ENCODE assay signal across 19 cellular contexts in genomic region chr21:38596264-38597042, GRCh38.
DNase-seq lines count a peak whose midpoint lies in the region; ATAC-seq, FAIRE-seq and TF ChIP-seq lines count a peak whose summit lies in the region.
"Had no signal": no experiment of that assay in that cellular context is flagged by ENCODE, and none has a peak within 500 bp of the region (broad histone marks: within the 10 kb centered on the region; RNA-seq: fewer than 3 reads in every experiment).

No MANE protein-coding gene starts in this region.

- no peak overlapping the region for H2AFZ ChIP-seq in mammary epithelial cell (ENCODE audit: low read depth, low read length)
- H2AFZ ChIP-seq in astrocyte (ENCODE audit: low read depth, low read length): no peak overlapping the region

- peak; percentile 20 for FAIRE-seq in astrocyte (lab: Jason Lieb, UNC)
- FAIRE-seq: kidney, TTC549 had no signal

- peaks cover 82% of the 10 kb centered on the region for H3K27me3 Mint-ChIP-seq in MCF 10A (ENCODE audit: insufficient read depth, unreplicated experiment)
- H3K27me3 Mint-ChIP-seq in astrocyte (ENCODE audit: low read depth, unreplicated experiment): peaks cover 34% of the 10 kb centered on the region
- H3K27me3 Mint-ChIP-seq: stimulated activated naive B cell treated with anti-CD40 and anti-IgM and Interleukin-4, amounts not matched to agents 10 μg/mL and 1 μg/mL and 100 μg/mL, for 72 hours had no signal

- H3K9me3 ChIP-seq in mammary epithelial cell (replicated peaks; ENCODE audit: insufficient read depth, low read length): no peaks in the 10 kb centered on the region
- H3K9me3 ChIP-seq in astrocyte (ENCODE audit: insufficient read depth, low read depth, low read length): no peaks in the 10 kb centered on the region
- H3K9me3 ChIP-seq in vagina: no peaks in the 10 kb centered on the region
- H3K9me3 ChIP-seq: right atrium auricular region, thyroid gland had no signal

- no peak for TF ChIP-seq POLR2A in vagina (IDR thresholded peaks at IDR 0.05)

- dilution Hi-C loops in mammary epithelial cell (cut with HindIII; ENCODE audit: low sequenced_read_pairs): no loop called here

- no peak overlapping the region for H3K9ac ChIP-seq in mammary epithelial cell (ENCODE audit: insufficient read depth, low read length)
- H3K9ac ChIP-seq in astrocyte (ENCODE audit: low read length): no peak overlapping the region

- no peaks in the 10 kb centered on the region for H3K4me1 Mint-ChIP-seq in MCF 10A (ENCODE audit: insufficient read depth, unreplicated experiment)
- H3K4me1 Mint-ChIP-seq in astrocyte (ENCODE audit: low read depth, unreplicated experiment): peaks cover 19% of the 10 kb centered on the region
- no peaks in the 10 kb centered on the region for H3K4me1 Mint-ChIP-seq in stimulated activated effector memory CD8-positive, alpha-beta T cell treated with anti-CD3 and anti-CD28 coated beads, Interleukin-12 subunit alpha, Interleukin-12 subunit beta, amount 100 ng/mL, for 72 hours
- H3K4me1 Mint-ChIP-seq: activated naive CD4-positive, alpha-beta T cell treated with anti-CD3 and anti-CD28 coated beads, Interleukin-2, amount 50 U/mL, for 24 hours; stimulated activated naive B cell treated with anti-CD40 and anti-IgM and Interleukin-4, amounts not matched to agents 10 μg/mL and 1 μg/mL and 100 μg/mL, for 72 hours had no signal

- H3K27me3 ChIP-seq in mammary epithelial cell (ENCODE audit: insufficient read depth, low read length): no peaks in the 10 kb centered on the region
- H3K27me3 ChIP-seq in astrocyte (ENCODE audit: insufficient read depth, low read length): peaks cover 32% of the 10 kb centered on the region
- H3K27me3 ChIP-seq in vagina: no peaks in the 10 kb centered on the region
- H3K27me3 ChIP-seq: right atrium auricular region, thyroid gland had no signal

- no peaks in the 10 kb centered on the region for H3K9me3 Mint-ChIP-seq in MCF 10A (ENCODE audit: unreplicated experiment)
- no peaks in the 10 kb centered on the region for H3K9me3 Mint-ChIP-seq in astrocyte (ENCODE audit: unreplicated experiment)
- peaks cover 2% of the 10 kb centered on the region for H3K9me3 Mint-ChIP-seq in stimulated activated effector memory CD8-positive, alpha-beta T cell treated with anti-CD3 and anti-CD28 coated beads, Interleukin-12 subunit alpha, Interleukin-12 subunit beta, amount 100 ng/mL, for 72 hours
- H3K9me3 Mint-ChIP-seq: activated CD4-positive, alpha-beta memory T cell treated with anti-CD3 and anti-CD28 coated beads for 36 hours; activated naive CD4-positive, alpha-beta T cell treated with anti-CD3 and anti-CD28 coated beads, Interleukin-2, amount 50 U/mL, for 24 hours; activated T-cell treated with anti-CD3 and anti-CD28 coated beads, Interleukin-2, amount 50 U/mL, for 24 hours; stimulated activated naive B cell treated with anti-CD40 and anti-IgM and Interleukin-4, amounts not matched to agents 10 μg/mL and 1 μg/mL and 100 μg/mL, for 72 hours had no signal

- H3K36me3 Mint-ChIP-seq in MCF 10A (ENCODE audit: insufficient read depth, unreplicated experiment) (no peaks in the 10 kb centered on the region), astrocyte (ENCODE audit: low read depth, unreplicated experiment) (peaks cover 2% of the 10 kb centered on the region)
- no peaks in the 10 kb centered on the region for H3K36me3 Mint-ChIP-seq in stimulated activated effector memory CD8-positive, alpha-beta T cell treated with anti-CD3 and anti-CD28 coated beads, Interleukin-12 subunit alpha, Interleukin-12 subunit beta, amount 100 ng/mL, for 72 hours
- H3K36me3 Mint-ChIP-seq: activated CD4-positive, alpha-beta memory T cell treated with anti-CD3 and anti-CD28 coated beads for 36 hours; activated naive CD4-positive, alpha-beta T cell treated with anti-CD3 and anti-CD28 coated beads, Interleukin-2, amount 50 U/mL, for 24 hours; stimulated activated naive B cell treated with anti-CD40 and anti-IgM and Interleukin-4, amounts not matched to agents 10 μg/mL and 1 μg/mL and 100 μg/mL, for 72 hours had no signal

- CTCF ChIA-PET in mammary epithelial cell (lab: Charles Lee; ENCODE audit: low non-redundant PET) (no interaction called here), MCF 10A (lab: Yijun Ruan, JAX) (interaction anchor here (0.6 kb wide), 1 partner anchor 240 kb away, joined by 3 read pairs; no protein-coding TSS in a partner anchor)

- H4K20me1 ChIP-seq in mammary epithelial cell (ENCODE audit: insufficient read depth, low read length) (no peaks in the 10 kb centered on the region), astrocyte (ENCODE audit: insufficient read depth, low read length) (no peaks in the 10 kb centered on the region)

- peak; percentile 33 for ATAC-seq in stimulated activated effector memory CD8-positive, alpha-beta T cell treated with anti-CD3 and anti-CD28 coated beads, Interleukin-12 subunit alpha, Interleukin-12 subunit beta, amount 100 ng/mL, for 72 hours
- ATAC-seq: stimulated activated naive B cell treated with anti-CD40 and anti-IgM and Interleukin-4, amounts not matched to agents 10 μg/mL and 1 μg/mL and 100 μg/mL, for 72 hours had no signal

- DNase-seq in mammary epithelial cell: peak; percentile 43
- DNase-seq in MCF 10A (ENCODE audit: unreplicated experiment): no peak
- peak; percentile 9 for DNase-seq in HT-29 (ENCODE audit: low spot score)
- DNase-seq in astrocyte (ENCODE audit: low read depth): peak; percentile 16
- no peak for DNase-seq in stimulated activated effector memory CD8-positive, alpha-beta T cell treated with anti-CD3 and anti-CD28 coated beads, Interleukin-12 subunit alpha, Interleukin-12 subunit beta, amount 100 ng/mL, for 72 hours (ENCODE audit: low spot score in 2 of 2)
- DNase-seq in vagina (ENCODE audit: extremely low spot score in 2 of 2): no peak
- no peak for DNase-seq in NCI-H524 treated with DMSO at 0.1 percent for 48 hours (lab: John Stamatoyannopoulos, UW)
- DNase-seq: activated CD4-positive, alpha-beta memory T cell treated with anti-CD3 and anti-CD28 coated beads for 36 hours; activated T-cell treated with anti-CD3 and anti-CD28 coated beads, Interleukin-2, amount 50 U/mL, for 24 hours; brain microvascular endothelial cell; COR-L47; kidney; NCI-H1417; NCI-H2171 treated with DMSO at 0.1 percent for 48 hours; stimulated activated naive B cell treated with anti-CD40 and anti-IgM and Interleukin-4, amounts not matched to agents 10 μg/mL and 1 μg/mL and 100 μg/mL, for 72 hours; thyroid gland had no signal

- intact Hi-C loops in mammary epithelial cell (cut with micrococcal nuclease) (no loop called here), MCF 10A (cut with micrococcal nuclease) (no loop called here), vagina (cut with DNase I) (no loop called here)

- H3K27ac ChIP-seq in mammary epithelial cell (ENCODE audit: insufficient read depth, low read depth, low read length): no peak overlapping the region
- H3K27ac ChIP-seq in astrocyte (ENCODE audit: low read depth, low read length): no peak overlapping the region
- no peak overlapping the region for H3K27ac ChIP-seq in vagina
- H3K27ac ChIP-seq: brain microvascular endothelial cell, right atrium auricular region, thyroid gland had no signal

- 47% methylated on average over 4 of the region's 4 CpGs for WGBS in mammary epithelial cell (ENCODE audit: low coverage, missing lambda C conversion rate)

- in situ Hi-C loops in mammary epithelial cell (cut with MboI; ENCODE audit: low sequenced_read_pairs in 2 of 2): no loop called here

- H3K36me3 ChIP-seq in mammary epithelial cell (ENCODE audit: insufficient read depth, low read length) (no peaks in the 10 kb centered on the region), astrocyte (ENCODE audit: insufficient read depth, low read length) (no peaks in the 10 kb centered on the region), vagina (no peaks in the 10 kb centered on the region)
- H3K36me3 ChIP-seq: brain microvascular endothelial cell, right atrium auricular region, thyroid gland had no signal

- no peak for TF ChIP-seq CTCF in mammary epithelial cell (conservative IDR thresholded peaks at IDR 0.05 in 1 of 2, IDR thresholded peaks at IDR 0.05 in 1 of 2; ENCODE audit: extremely low read depth in 1 of 2, insufficient read depth in 1 of 2, low read depth in 1 of 2, low read length in 2 of 2)
- TF ChIP-seq CTCF in MCF 10A (IDR thresholded peaks at IDR 0.05; ENCODE audit: unreplicated experiment): no peak
- TF ChIP-seq CTCF in astrocyte (IDR thresholded peaks at IDR 0.05; ENCODE audit: insufficient read depth, low read depth, low read length): no peak
- no peak for TF ChIP-seq CTCF in vagina (IDR thresholded peaks at IDR 0.05)

- no peak overlapping the region for H3K4me2 ChIP-seq in mammary epithelial cell (ENCODE audit: insufficient read depth, low read depth, low read length)
- no peak overlapping the region for H3K4me2 ChIP-seq in astrocyte (ENCODE audit: low read length)

- H3K4me3 Mint-ChIP-seq in MCF 10A (ENCODE audit: unreplicated experiment): no peak overlapping the region
- H3K4me3 Mint-ChIP-seq in astrocyte (ENCODE audit: unreplicated experiment): no peak overlapping the region
- H3K4me3 Mint-ChIP-seq in stimulated activated effector memory CD8-positive, alpha-beta T cell treated with anti-CD3 and anti-CD28 coated beads, Interleukin-12 subunit alpha, Interleukin-12 subunit beta, amount 100 ng/mL, for 72 hours: no peak overlapping the region
- H3K4me3 Mint-ChIP-seq: activated CD4-positive, alpha-beta memory T cell treated with anti-CD3 and anti-CD28 coated beads for 36 hours; activated naive CD4-positive, alpha-beta T cell treated with anti-CD3 and anti-CD28 coated beads, Interleukin-2, amount 50 U/mL, for 24 hours; activated T-cell treated with anti-CD3 and anti-CD28 coated beads, Interleukin-2, amount 50 U/mL, for 24 hours; stimulated activated naive B cell treated with anti-CD40 and anti-IgM and Interleukin-4, amounts not matched to agents 10 μg/mL and 1 μg/mL and 100 μg/mL, for 72 hours had no signal

- no peak overlapping the region for H3K27ac Mint-ChIP-seq in MCF 10A (ENCODE audit: low read depth, unreplicated experiment)
- peak overlapping the region; percentile 62 for H3K27ac Mint-ChIP-seq in astrocyte (ENCODE audit: unreplicated experiment)
- no peak overlapping the region for H3K27ac Mint-ChIP-seq in stimulated activated effector memory CD8-positive, alpha-beta T cell treated with anti-CD3 and anti-CD28 coated beads, Interleukin-12 subunit alpha, Interleukin-12 subunit beta, amount 100 ng/mL, for 72 hours
- H3K27ac Mint-ChIP-seq: activated CD4-positive, alpha-beta memory T cell treated with anti-CD3 and anti-CD28 coated beads for 36 hours; activated naive CD4-positive, alpha-beta T cell treated with anti-CD3 and anti-CD28 coated beads, Interleukin-2, amount 50 U/mL, for 24 hours; activated T-cell treated with anti-CD3 and anti-CD28 coated beads, Interleukin-2, amount 50 U/mL, for 24 hours; stimulated activated naive B cell treated with anti-CD40 and anti-IgM and Interleukin-4, amounts not matched to agents 10 μg/mL and 1 μg/mL and 100 μg/mL, for 72 hours had no signal

- H3K4me3 ChIP-seq in mammary epithelial cell (replicated peaks in 1 of 3; ENCODE audit: insufficient read depth in 1 of 3, low read depth in 2 of 3, low read length in 3 of 3) (no peak overlapping the region), astrocyte (ENCODE audit: insufficient read depth, low read depth, low read length) (no peak overlapping the region), vagina (no peak overlapping the region)
- H3K4me3 ChIP-seq: right atrium auricular region, thyroid gland had no signal

- H3K79me2 ChIP-seq in mammary epithelial cell (ENCODE audit: insufficient read depth, low read length): no peaks in the 10 kb centered on the region
- no peaks in the 10 kb centered on the region for H3K79me2 ChIP-seq in astrocyte (ENCODE audit: insufficient read depth, low read length)

- no peaks in the 10 kb centered on the region for H3K4me1 ChIP-seq in mammary epithelial cell (ENCODE audit: insufficient read depth, low read length)
- H3K4me1 ChIP-seq in astrocyte (ENCODE audit: insufficient read depth, low read length): peaks cover 5% of the 10 kb centered on the region
- no peaks in the 10 kb centered on the region for H3K4me1 ChIP-seq in vagina
- H3K4me1 ChIP-seq: right atrium auricular region, thyroid gland had no signal

- POLR2A ChIA-PET in MCF 10A (lab: Yijun Ruan, JAX): no interaction called here

- BruUV-seq in mammary epithelial cell (replicated peaks; lab: Mats Ljungman, UMichigan) (no TSS peak), MCF 10A (replicated peaks; lab: Mats Ljungman, UMichigan) (no TSS peak)

Comparison
In these comparisons a context has a peak if more than half of its experiments do, and no peak if none do; other contexts are left out.
1. DNase-seq: peak in mammary epithelial cell (single experiment), HT-29 (single experiment) and astrocyte (single experiment); none in MCF 10A (single experiment), stimulated activated effector memory CD8-positive, alpha-beta T cell treated with anti-CD3 and anti-CD28 coated beads, Interleukin-12 subunit alpha, Interleukin-12 subunit beta, amount 100 ng/mL, for 72 hours (0 of 2), vagina (0 of 2) and NCI-H524 treated with DMSO at 0.1 percent for 48 hours (single experiment).